In the genomic region with DNA sequence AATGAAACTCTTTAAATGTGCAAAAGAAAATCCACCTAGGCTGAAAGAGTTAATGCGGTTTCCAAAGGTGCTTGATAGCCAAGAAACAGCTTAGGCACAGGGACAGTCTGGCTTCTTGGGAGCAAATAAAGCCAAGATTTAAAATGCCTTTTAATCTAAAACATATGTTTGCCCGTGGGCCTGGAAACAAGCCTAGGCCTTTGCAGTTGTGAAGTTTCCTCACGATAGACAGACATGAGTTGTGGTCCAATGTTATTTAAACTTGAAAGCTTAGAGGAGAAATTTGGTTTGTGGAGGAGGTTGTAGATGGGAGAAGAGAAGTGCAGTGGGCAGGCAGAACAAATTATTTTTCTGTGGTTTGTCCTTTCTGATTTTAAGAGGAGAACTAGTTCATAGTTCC, we compare ENCODE assay signal across 18 cellular contexts. TPM values are rescaled to one million over a fixed set of nuclear protein-coding genes. Genes with fewer than 3 reads are reported as not detected.
DNase-seq lines count a peak whose midpoint lies in the region; FAIRE-seq and TF ChIP-seq lines count a peak whose summit lies in the region.
"Had no signal": no experiment of that assay in that cellular context is flagged by ENCODE, and none has a peak within 500 bp of the region (broad histone marks: within the 10 kb centered on the region; RNA-seq: fewer than 3 reads in every experiment).

No MANE protein-coding gene starts in this region.

- peaks cover 0 to 2% of the 10 kb centered on the region in 2 experiments for H3K36me3 ChIP-seq in mesenchymal stem cell (ENCODE audit: control insufficient read depth in 1 of 2, insufficient read depth in 2 of 2, low read depth in 1 of 2, low read length in 2 of 2)
- no peaks in the 10 kb centered on the region; the same call in 1 of the 2 replicates for H3K36me3 ChIP-seq in Karpas-422 (ENCODE audit: insufficient read depth, low read length)
- H3K36me3 ChIP-seq: thoracic aorta had no signal

- H3K4me3 ChIP-seq in AG10803 (ENCODE audit: low read length) (no peak overlapping the region), mesenchymal stem cell (ENCODE audit: insufficient read depth in 1 of 2, low read depth in 1 of 2, low read length in 2 of 2) (peak overlapping the region in 1 of 2 experiments; percentile 11), Karpas-422 (ENCODE audit: low read length) (no peak overlapping the region)
- H3K4me3 ChIP-seq: coronary artery, thoracic aorta had no signal

- H2AFZ ChIP-seq in mesenchymal stem cell (ENCODE audit: low read depth, low read length) (no peak overlapping the region), Karpas-422 (ENCODE audit: low read length) (no peak overlapping the region)

- no peak for TF ChIP-seq CTCF in AG10803 (conservative IDR thresholded peaks at IDR 0.05; ENCODE audit: low read length)

- H3K27ac ChIP-seq in mesenchymal stem cell (ENCODE audit: low read length, poor library complexity, severe bottlenecking) (no peak overlapping the region), Karpas-422 (ENCODE audit: low read length) (no peak overlapping the region)
- H3K27ac ChIP-seq: coronary artery, thoracic aorta had no signal

- H3K9me3 ChIP-seq in mesenchymal stem cell (ENCODE audit: control insufficient read depth, low read length) = no peaks in the 10 kb centered on the region
- H3K9me3 ChIP-seq in Karpas-422 (ENCODE audit: low read length) = no peaks in the 10 kb centered on the region
- H3K9me3 ChIP-seq: thoracic aorta had no signal

- no peak overlapping the region for H3K14ac ChIP-seq in mesenchymal stem cell (ENCODE audit: low read length in 2 of 2)

- H4K20me1 ChIP-seq in Karpas-422 (ENCODE audit: insufficient read depth, low read depth, low read length) = no peaks in the 10 kb centered on the region

- no peak overlapping the region for H4K8ac ChIP-seq in mesenchymal stem cell (ENCODE audit: low read length)

- H2BK5ac ChIP-seq in mesenchymal stem cell (ENCODE audit: low read depth, low read length, poor library complexity, severe bottlenecking) = no peak overlapping the region

- H3K23ac ChIP-seq in mesenchymal stem cell (ENCODE audit: low read length in 2 of 2) = no peak overlapping the region

- no peak overlapping the region for H3K4me2 ChIP-seq in mesenchymal stem cell (ENCODE audit: low read length, poor library complexity, severe bottlenecking)
- no peak overlapping the region for H3K4me2 ChIP-seq in Karpas-422 (ENCODE audit: low read depth, low read length, poor library complexity, severe bottlenecking)

- H3K9ac ChIP-seq in mesenchymal stem cell (ENCODE audit: low read length) (peak overlapping the region; percentile 31), Karpas-422 (ENCODE audit: low read length) (no peak overlapping the region)

- H2BK120ac ChIP-seq in mesenchymal stem cell (ENCODE audit: low read depth, low read length) = no peak overlapping the region

- no peaks in the 10 kb centered on the region for H3K9me2 ChIP-seq in Karpas-422 (replicated peaks; ENCODE audit: insufficient read depth, low read length)

- H2BK12ac ChIP-seq in mesenchymal stem cell (ENCODE audit: low read length in 2 of 2) = no peak overlapping the region

- H3K27me3 ChIP-seq in mesenchymal stem cell (ENCODE audit: control insufficient read depth in 1 of 2, insufficient read depth in 1 of 2, low read length in 2 of 2) = no peaks in the 10 kb centered on the region
- no peaks in the 10 kb centered on the region for H3K27me3 ChIP-seq in Karpas-422 (ENCODE audit: low read length)

- in situ Hi-C loops in G401 (cut with HindIII; ENCODE audit: low sequenced_read_pairs) = no loop called here

- H4K91ac ChIP-seq in mesenchymal stem cell (ENCODE audit: low read length) = no peak overlapping the region

- no peak overlapping the region for H3K4ac ChIP-seq in mesenchymal stem cell (ENCODE audit: low read depth in 1 of 2, low read length in 2 of 2)

- no peaks in the 10 kb centered on the region for H3K79me2 ChIP-seq in Karpas-422 (ENCODE audit: low read length)

- 90% methylated on average over 3 of the region's 3 CpGs for WGBS in mesenchymal stem cell

- H3K79me1 ChIP-seq in mesenchymal stem cell (replicated peaks; ENCODE audit: low read length, poor library complexity, severe bottlenecking) = peaks cover 2% of the 10 kb centered on the region

- no peaks in the 10 kb centered on the region for H3K4me1 ChIP-seq in mesenchymal stem cell (ENCODE audit: control insufficient read depth, insufficient read depth, low read depth, low read length)
- peaks cover 25% of the 10 kb centered on the region for H3K4me1 ChIP-seq in Karpas-422 (ENCODE audit: low read length)

- FAIRE-seq in endometrium (lab: Jason Lieb, UNC) = peak; percentile 94
- FAIRE-seq: endothelial cell of umbilical vein, GM18507 had no signal

- no peak overlapping the region for H2BK15ac ChIP-seq in mesenchymal stem cell (ENCODE audit: low read depth, poor library complexity, severe bottlenecking)

- no peak overlapping the region for H3K18ac ChIP-seq in mesenchymal stem cell (ENCODE audit: low read depth in 1 of 2, low read length in 2 of 2)

- DNase-seq in AG10803 (ENCODE audit: low read depth) (peak; percentile 89), M059J (ENCODE audit: low read depth) (peak; percentile 36), mesenchymal stem cell (no peak), G401 (ENCODE audit: low spot score) (no peak), hepatic stellate cell (ENCODE audit: low spot score) (no peak), Karpas-422 (no peak), cerebellar nuclear complex (lab: John Stamatoyannopoulos, UW) (no peak)
- DNase-seq: activated B cell treated with CpG ODN at 0.5 μM for 24 hours; activated CD4-positive, alpha-beta memory T cell treated with anti-CD3 and anti-CD28 coated beads, Interleukin-2, amount 10 ng/mL, durations not matched to agents 7 days and 5 days; activated naive CD4-positive, alpha-beta T cell treated with anti-CD3 and anti-CD28 coated beads for 36 hours; activated T-cell treated with anti-CD3 and anti-CD28 coated beads, Interleukin-2, amount 50 U/mL, for 1 hour; NCI-H524 treated with DMSO at 0.1 percent for 48 hours had no signal

- no peak overlapping the region for H2AK5ac ChIP-seq in mesenchymal stem cell (ENCODE audit: low read length, severe bottlenecking)

RNA-seq across cellular contexts. Expression of a gene that starts 29.8 kb away (rescaled TPM):
- not detected in 2 replicates for total RNA-seq in M059J (2014; rRNA removed; shearing (Covaris generic))
- not detected for polyA plus RNA-seq in mesenchymal stem cell (2013, experiment 1 of 2)
- not detected for polyA plus RNA-seq in mesenchymal stem cell (2013, experiment 2 of 2)
- total RNA-seq in G401 (2014; rRNA removed; shearing (Covaris generic)) = not detected in 2 replicates
- total RNA-seq in Karpas-422 (2014; rRNA removed; shearing (Covaris generic); ENCODE audit: low replicate concordance) = 2.3 and 2.6 TPM in 2 replicates
- total RNA-seq: activated B cell treated with CpG ODN at 0.5 μM for 24 hours; activated CD4-positive, alpha-beta memory T cell treated with anti-CD3 and anti-CD28 coated beads, Interleukin-2, amount 10 ng/mL, durations not matched to agents 7 days and 5 days; endothelial cell of umbilical vein; T-helper 2 cell treated with Interferon-gamma antibody and Interleukin-4, amounts not matched to agents 100 ng/mL and 5 ng/mL, for 36 hours; thoracic aorta had no signal

RNA-seq across cellular contexts. Expression of a gene that starts 35.5 kb away (rescaled TPM):
- total RNA-seq in M059J (2014; rRNA removed; shearing (Covaris generic)) = 28.5 and 36.1 TPM in 2 replicates
- polyA plus RNA-seq in mesenchymal stem cell (2013, experiment 1 of 2) = 47.5 TPM
- polyA plus RNA-seq in mesenchymal stem cell (2013, experiment 2 of 2) = 47.1 TPM
- 93.5 and 101 TPM in 2 replicates for total RNA-seq in G401 (2014; rRNA removed; shearing (Covaris generic))
- 101 and 105 TPM in 2 replicates for total RNA-seq in Karpas-422 (2014; rRNA removed; shearing (Covaris generic); ENCODE audit: low replicate concordance)

Comparison
In these comparisons a context has a peak if more than half of its experiments do, and no peak if none do; other contexts are left out.
1. DNase-seq: peak in AG10803 (single experiment) and M059J (single experiment); none in mesenchymal stem cell (single experiment), G401 (single experiment), hepatic stellate cell (single experiment), Karpas-422 (single experiment) and cerebellar nuclear complex (0 of 2).